In genomic region chr22:23446796-23447350, GRCh38 we compare ENCODE assay signal across 1 cellular context.
TF ChIP-seq lines count a peak whose summit lies in the region.

No MANE protein-coding gene starts in this region.

TF ChIP-seq in HepG2, 621 proteins besides CTCF, POLR2A, EP300 and RAD21:
- TF ChIP-seq, protein P1, sequence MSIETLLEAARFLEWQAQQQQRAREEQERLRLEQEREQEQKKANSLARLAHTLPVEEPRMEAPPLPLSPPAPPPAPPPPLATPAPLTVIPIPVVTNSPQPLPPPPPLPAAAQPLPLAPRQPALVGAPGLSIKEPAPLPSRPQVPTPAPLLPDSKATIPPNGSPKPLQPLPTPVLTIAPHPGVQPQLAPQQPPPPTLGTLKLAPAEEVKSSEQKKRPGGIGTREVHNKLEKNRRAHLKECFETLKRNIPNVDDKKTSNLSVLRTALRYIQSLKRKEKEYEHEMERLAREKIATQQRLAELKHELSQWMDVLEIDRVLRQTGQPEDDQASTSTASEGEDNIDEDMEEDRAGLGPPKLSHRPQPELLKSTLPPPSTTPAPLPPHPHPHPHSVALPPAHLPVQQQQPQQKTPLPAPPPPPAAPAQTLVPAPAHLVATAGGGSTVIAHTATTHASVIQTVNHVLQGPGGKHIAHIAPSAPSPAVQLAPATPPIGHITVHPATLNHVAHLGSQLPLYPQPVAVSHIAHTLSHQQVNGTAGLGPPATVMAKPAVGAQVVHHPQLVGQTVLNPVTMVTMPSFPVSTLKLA (IDR thresholded peaks at IDR 0.05) = peak; percentile 85
- peak; percentile 92 for TF ChIP-seq CREB1 (IDR thresholded peaks at IDR 0.05)
- no peak for TF ChIP-seq CREB1 (CRISPR knock-in tag; IDR thresholded peaks at IDR 0.05)
- TF ChIP-seq, protein P2, sequence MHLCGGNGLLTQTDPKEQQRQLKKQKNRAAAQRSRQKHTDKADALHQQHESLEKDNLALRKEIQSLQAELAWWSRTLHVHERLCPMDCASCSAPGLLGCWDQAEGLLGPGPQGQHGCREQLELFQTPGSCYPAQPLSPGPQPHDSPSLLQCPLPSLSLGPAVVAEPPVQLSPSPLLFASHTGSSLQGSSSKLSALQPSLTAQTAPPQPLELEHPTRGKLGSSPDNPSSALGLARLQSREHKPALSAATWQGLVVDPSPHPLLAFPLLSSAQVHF (CRISPR knock-in tag; IDR thresholded peaks at IDR 0.05) = no peak
- peak; percentile 47; the same call in 1 of the 2 replicates for TF ChIP-seq ATF7 (IDR thresholded peaks at IDR 0.05)
- TF ChIP-seq ATF7 (CRISPR knock-in tag; IDR thresholded peaks at IDR 0.05) = no peak
